In genomic region chr1:19044471-19044870, GRCh38 we compare ENCODE assay signal across 11 cellular contexts.
"Had no signal": no experiment of that assay in that cellular context is flagged by ENCODE, and none has a peak within 500 bp of the region (broad histone marks: within the 10 kb centered on the region; RNA-seq: fewer than 3 reads in every experiment).

No MANE protein-coding gene starts in this region.

- ATAC-seq: gastrocnemius medialis, left ventricle myocardium superior had no signal

- H3K27me3 Mint-ChIP-seq: activated naive CD4-positive, alpha-beta T cell treated with anti-CD3 and anti-CD28 coated beads, Interleukin-2, amount 50 U/mL, for 24 hours had no signal

- H3K27ac ChIP-seq: adrenal gland, colonic mucosa, esophagus squamous epithelium, gastrocnemius medialis had no signal

- H3K36me3 ChIP-seq: adrenal gland, colonic mucosa, esophagus squamous epithelium, gastrocnemius medialis had no signal

- H3K36me3 Mint-ChIP-seq: activated naive CD4-positive, alpha-beta T cell treated with anti-CD3 and anti-CD28 coated beads, Interleukin-2, amount 50 U/mL, for 24 hours had no signal

- H3K9me3 ChIP-seq: adrenal gland, colonic mucosa, esophagus squamous epithelium, gastrocnemius medialis had no signal

- H3K9me3 Mint-ChIP-seq: activated naive CD4-positive, alpha-beta T cell treated with anti-CD3 and anti-CD28 coated beads, Interleukin-2, amount 50 U/mL, for 24 hours; activated T-cell treated with anti-CD3 and anti-CD28 coated beads, Interleukin-2, amount 50 U/mL, for 4 hours; central memory CD8-positive, alpha-beta T cell had no signal

- DNase-seq: activated CD4-positive, alpha-beta T cell treated with anti-CD3 and anti-CD28 coated beads for 1 hour; activated T-cell treated with anti-CD3 and anti-CD28 coated beads, Interleukin-2, amount 50 U/mL, for 4 hours; colonic mucosa; esophagus squamous epithelium; gastrocnemius medialis; left ventricle myocardium superior; stimulated activated naive CD4-positive, alpha-beta T cell treated with Interleukin-2 at 50 U/mL for 16 hours; T-helper 9 cell had no signal

- H3K27me3 ChIP-seq: adrenal gland, colonic mucosa had no signal

- H3K4me3 Mint-ChIP-seq: activated naive CD4-positive, alpha-beta T cell treated with anti-CD3 and anti-CD28 coated beads, Interleukin-2, amount 50 U/mL, for 24 hours; activated T-cell treated with anti-CD3 and anti-CD28 coated beads, Interleukin-2, amount 50 U/mL, for 4 hours had no signal

- H3K4me1 ChIP-seq: colonic mucosa, gastrocnemius medialis had no signal

- H3K4me3 ChIP-seq: adrenal gland, colonic mucosa, esophagus squamous epithelium, gastrocnemius medialis had no signal
